1 cellular context compared by ENCODE assay signal in genomic region chr6:169864148-169865030, GRCh38.
TF ChIP-seq lines count a peak whose summit lies in the region.

No MANE protein-coding gene starts in this region.

TF ChIP-seq in H1, 55 proteins besides CTCF, POLR2A, EP300 and RAD21 (continued from another document):
- no peak for TF ChIP-seq USF2 (IDR thresholded peaks at IDR 0.05; ENCODE audit: low read length)
- no peak for TF ChIP-seq SP2 (IDR thresholded peaks at IDR 0.05; ENCODE audit: low read length)
- TF ChIP-seq JUND (IDR thresholded peaks at IDR 0.05; ENCODE audit: low read length): no peak
- no peak for TF ChIP-seq CBX8 (IDR thresholded peaks at IDR 0.05; ENCODE audit: borderline replicate concordance, low read depth, low read length)
- TF ChIP-seq E2F6 (IDR thresholded peaks at IDR 0.05): no peak
